ENCODE assay signal across 9 cellular contexts in genomic region chr1:183270541-183271141, GRCh38.
DNase-seq lines count a peak whose midpoint lies in the region; ATAC-seq and TF ChIP-seq lines count a peak whose summit lies in the region.
"Had no signal": no experiment of that assay in that cellular context is flagged by ENCODE, and none has a peak within 500 bp of the region (broad histone marks: within the 10 kb centered on the region; RNA-seq: fewer than 3 reads in every experiment).

No MANE protein-coding gene starts in this region.

- no peaks in the 10 kb centered on the region for H3K27me3 ChIP-seq in right atrium auricular region

- DNase-seq in HS-27A (ENCODE audit: low read depth) (peak; percentile 69), astrocyte of the cerebellum (ENCODE audit: low read depth) (peak; percentile 78), right atrium auricular region (ENCODE audit: low spot score) (no peak), type B pancreatic cell (ENCODE audit: extremely low spot score, unreplicated experiment) (no peak), NCI-H128 (lab: John Stamatoyannopoulos, UW; ENCODE audit: unreplicated experiment) (no peak), OCI-LY7 (ENCODE audit: low spot score) (no peak)
- DNase-seq in natural killer cell treated with Interleukin-12 subunit alpha and Interleukin-12 subunit beta and Interleukin-15 and Interleukin-18, amount 100 ng/mL, for 72 hours (ENCODE audit: low spot score), result no peak
- DNase-seq: SHP77 had no signal

- H3K4me3 Mint-ChIP-seq in type B pancreatic cell, result peak overlapping the region; percentile 12
- H3K4me3 Mint-ChIP-seq in natural killer cell treated with Interleukin-12 subunit alpha and Interleukin-12 subunit beta and Interleukin-15 and Interleukin-18, amount 100 ng/mL, for 72 hours, result no peak overlapping the region

- intact Hi-C loops in OCI-LY7 (cut with micrococcal nuclease; ENCODE audit: unreplicated experiment), result no loop called here

- H3K27ac ChIP-seq in right atrium auricular region, result peak overlapping the region; percentile 7 to 37
- no peak overlapping the region for H3K27ac ChIP-seq in OCI-LY7 (ENCODE audit: low read depth, low read length, poor library complexity, severe bottlenecking)

- in situ Hi-C loops in astrocyte of the cerebellum (cut with HindIII; ENCODE audit: low sequenced_read_pairs), result no loop called here

- H3K27me3 Mint-ChIP-seq in type B pancreatic cell, result no peaks in the 10 kb centered on the region
- peaks cover 8 to 21% of the 10 kb centered on the region in 2 donors for H3K27me3 Mint-ChIP-seq in natural killer cell treated with Interleukin-12 subunit alpha and Interleukin-12 subunit beta and Interleukin-15 and Interleukin-18, amount 100 ng/mL, for 72 hours

- no peak overlapping the region for H3K4me3 ChIP-seq in astrocyte of the cerebellum (ENCODE audit: low read depth, low read length)
- no peak overlapping the region for H3K4me3 ChIP-seq in right atrium auricular region
- no peak overlapping the region for H3K4me3 ChIP-seq in OCI-LY7 (ENCODE audit: low read depth, low read length, poor library complexity, severe bottlenecking)

- no peaks in the 10 kb centered on the region for H3K9me3 Mint-ChIP-seq in type B pancreatic cell
- no peaks in the 10 kb centered on the region for H3K9me3 Mint-ChIP-seq in natural killer cell treated with Interleukin-12 subunit alpha and Interleukin-12 subunit beta and Interleukin-15 and Interleukin-18, amount 100 ng/mL, for 72 hours

- H3K27ac Mint-ChIP-seq in type B pancreatic cell, result peak overlapping the region; percentile 15
- H3K27ac Mint-ChIP-seq in natural killer cell treated with Interleukin-12 subunit alpha and Interleukin-12 subunit beta and Interleukin-15 and Interleukin-18, amount 100 ng/mL, for 72 hours, result no peak overlapping the region

- CTCF ChIA-PET in OCI-LY7 (lab: Charles Lee; ENCODE audit: unreplicated experiment), result no interaction called here

- H3K4me1 ChIP-seq in right atrium auricular region (peaks cover 0 to 29% of the 10 kb centered on the region in 2 donors), OCI-LY7 (ENCODE audit: insufficient read depth, low read length, poor library complexity, severe bottlenecking) (no peaks in the 10 kb centered on the region)

- peaks cover 25% of the 10 kb centered on the region for H3K4me1 Mint-ChIP-seq in type B pancreatic cell (ENCODE audit: unreplicated experiment)
- H3K4me1 Mint-ChIP-seq in natural killer cell treated with Interleukin-12 subunit alpha and Interleukin-12 subunit beta and Interleukin-15 and Interleukin-18, amount 100 ng/mL, for 72 hours (ENCODE audit: low read depth in 2 of 2), result no peaks in the 10 kb centered on the region

- TF ChIP-seq CTCF in astrocyte of the cerebellum (IDR thresholded peaks at IDR 0.05; ENCODE audit: low read depth, low read length, missing control alignments), result no peak
- TF ChIP-seq CTCF in right atrium auricular region (IDR thresholded peaks at IDR 0.05), result no peak
- TF ChIP-seq CTCF in type B pancreatic cell (conservative IDR thresholded peaks at IDR 0.05), result no peak
- no peak for TF ChIP-seq CTCF in OCI-LY7 (conservative IDR thresholded peaks at IDR 0.05; ENCODE audit: low read length)

- H3K36me3 ChIP-seq in right atrium auricular region (no peaks in the 10 kb centered on the region), OCI-LY7 (ENCODE audit: insufficient read depth, low read length) (no peaks in the 10 kb centered on the region)

- no peaks in the 10 kb centered on the region for H3K9me2 ChIP-seq in OCI-LY7 (ENCODE audit: insufficient read depth, low read length)

- no peak overlapping the region for H2AFZ ChIP-seq in OCI-LY7 (ENCODE audit: low read length)

- H4K20me1 ChIP-seq in OCI-LY7 (ENCODE audit: insufficient read depth, low read length), result no peaks in the 10 kb centered on the region

- POLR2A ChIA-PET in OCI-LY7 (lab: Charles Lee), result interaction anchor here (0.6 kb wide), 1 partner anchor 41 kb away, joined by 5 read pairs; no protein-coding TSS in a partner anchor

- no peak for ATAC-seq in GM19467 (IDR thresholded peaks at IDR 0.05; ENCODE audit: unreplicated experiment)
- no peak for ATAC-seq in natural killer cell treated with Interleukin-12 subunit alpha and Interleukin-12 subunit beta and Interleukin-15 and Interleukin-18, amount 100 ng/mL, for 72 hours

- no peaks in the 10 kb centered on the region for H3K36me3 Mint-ChIP-seq in type B pancreatic cell
- no peaks in the 10 kb centered on the region for H3K36me3 Mint-ChIP-seq in natural killer cell treated with Interleukin-12 subunit alpha and Interleukin-12 subunit beta and Interleukin-15 and Interleukin-18, amount 100 ng/mL, for 72 hours

- H3K79me2 ChIP-seq in OCI-LY7 (ENCODE audit: insufficient read depth, low read depth, low read length), result no peaks in the 10 kb centered on the region

- H3K4me2 ChIP-seq in OCI-LY7 (ENCODE audit: low read length), result no peak overlapping the region

- no TSS peak for BruUV-seq in OCI-LY7 (replicated peaks; lab: Mats Ljungman, UMichigan)

- no peaks in the 10 kb centered on the region for H3K9me3 ChIP-seq in right atrium auricular region
- H3K9me3 ChIP-seq in OCI-LY7 (ENCODE audit: low read length), result no peaks in the 10 kb centered on the region

Comparison
In these comparisons a context has a peak if more than half of its experiments do, and no peak if none do; other contexts are left out.
1. DNase-seq: peak in HS-27A (single experiment) and astrocyte of the cerebellum (single experiment); none in right atrium auricular region (single experiment), type B pancreatic cell (single experiment), NCI-H128 (single experiment), OCI-LY7 (single experiment) and natural killer cell treated with Interleukin-12 subunit alpha and Interleukin-12 subunit beta and Interleukin-15 and Interleukin-18, amount 100 ng/mL, for 72 hours (single experiment).